Comparison of ENCODE assay signal across 14 cellular contexts in the genomic region with DNA sequence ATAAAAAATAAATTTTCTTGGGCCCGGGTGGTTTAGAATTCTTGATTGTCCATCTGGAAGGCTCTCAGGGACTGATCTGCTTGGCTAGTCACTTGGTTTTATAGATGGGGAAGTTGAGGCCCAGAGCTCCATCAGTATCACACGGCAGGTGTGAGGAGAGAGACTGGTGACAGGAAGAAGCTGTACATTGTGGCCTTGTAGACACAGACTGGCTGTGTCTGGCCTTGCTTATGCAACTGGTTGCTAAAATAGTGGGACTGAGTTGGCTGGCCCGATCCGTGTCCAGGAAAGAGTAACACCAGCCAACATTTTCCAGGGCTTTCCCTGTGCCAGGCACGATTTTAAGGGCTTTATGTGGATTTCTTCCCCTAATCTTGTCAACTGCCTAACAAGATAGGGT.
DNase-seq lines count a peak whose midpoint lies in the region; ATAC-seq and TF ChIP-seq lines count a peak whose summit lies in the region.
"Had no signal": no experiment of that assay in that cellular context is flagged by ENCODE, and none has a peak within 500 bp of the region (broad histone marks: within the 10 kb centered on the region; RNA-seq: fewer than 3 reads in every experiment).

No MANE protein-coding gene starts in this region.

- peak; percentile 24 for DNase-seq in SIG-M5 treated with dmso at 0.1 percent for 504 hours (lab: John Stamatoyannopoulos, UW; ENCODE audit: unreplicated experiment)
- DNase-seq in SIG-M5 (lab: John Stamatoyannopoulos, UW) = no peak
- DNase-seq in MV-4-11 (lab: John Stamatoyannopoulos, UW) = peak; percentile 37
- DNase-seq in central memory CD8-positive, alpha-beta T cell (ENCODE audit: low spot score in 2 of 2) = no peak
- no peak for DNase-seq in nephron progenitor cell
- DNase-seq in DMS53 (lab: John Stamatoyannopoulos, UW) = no peak
- DNase-seq: 8988T, Caco-2, hippocampal formation, NCI-H2171 treated with DMSO at 0.1 percent for 48 hours, ovary had no signal

- H3K27me3 Mint-ChIP-seq in central memory CD8-positive, alpha-beta T cell = no peaks in the 10 kb centered on the region
- H3K27me3 Mint-ChIP-seq in nephron (ENCODE audit: low read depth) = peaks cover 5% of the 10 kb centered on the region
- H3K27me3 Mint-ChIP-seq in nephron progenitor cell (ENCODE audit: low read depth, poor library complexity) = peaks cover 13% of the 10 kb centered on the region

- no peaks in the 10 kb centered on the region for H3K9me3 Mint-ChIP-seq in central memory CD8-positive, alpha-beta T cell
- no peaks in the 10 kb centered on the region for H3K9me3 Mint-ChIP-seq in nephron
- no peaks in the 10 kb centered on the region for H3K9me3 Mint-ChIP-seq in nephron progenitor cell

- no peak for ATAC-seq in central memory CD8-positive, alpha-beta T cell (replicated peaks; ENCODE audit: extremely low read depth, poor library complexity, severe bottlenecking)
- ATAC-seq in HG02973 (IDR thresholded peaks at IDR 0.05; ENCODE audit: unreplicated experiment) = no peak
- ATAC-seq: HCT116 had no signal

- TF ChIP-seq CTCF in nephron (IDR thresholded peaks at IDR 0.05; ENCODE audit: unreplicated experiment in 3 of 3) (no peak), nephron progenitor cell (IDR thresholded peaks at IDR 0.05) (no peak)

- H3K27ac Mint-ChIP-seq in central memory CD8-positive, alpha-beta T cell (ENCODE audit: low read depth) = peak overlapping the region; percentile 57
- H3K27ac Mint-ChIP-seq in nephron = peak overlapping the region in 1 of 3 experiments; percentile 59
- H3K27ac Mint-ChIP-seq in nephron progenitor cell = no peak overlapping the region

- H3K36me3 Mint-ChIP-seq in central memory CD8-positive, alpha-beta T cell (ENCODE audit: insufficient read depth) = peaks cover 7% of the 10 kb centered on the region
- H3K36me3 Mint-ChIP-seq in nephron (ENCODE audit: low read depth) (no peaks in the 10 kb centered on the region), nephron progenitor cell (ENCODE audit: low read depth) (no peaks in the 10 kb centered on the region)

- H3K4me3 Mint-ChIP-seq in central memory CD8-positive, alpha-beta T cell = peak overlapping the region; percentile 93
- H3K4me3 Mint-ChIP-seq in nephron = peak overlapping the region; percentile 46 to 81 (median 72)
- no peak overlapping the region for H3K4me3 Mint-ChIP-seq in nephron progenitor cell

- H3K4me1 Mint-ChIP-seq in central memory CD8-positive, alpha-beta T cell = peaks cover 60% of the 10 kb centered on the region
- peaks cover 52% of the 10 kb centered on the region for H3K4me1 Mint-ChIP-seq in nephron
- peaks cover 51% of the 10 kb centered on the region for H3K4me1 Mint-ChIP-seq in nephron progenitor cell

Comparison
In these comparisons a context has a peak if more than half of its experiments do, and no peak if none do; other contexts are left out.
1. DNase-seq: peak in SIG-M5 treated with dmso at 0.1 percent for 504 hours (single experiment) and MV-4-11 (single experiment); none in SIG-M5 (single experiment), central memory CD8-positive, alpha-beta T cell (0 of 2), nephron progenitor cell (single experiment) and DMS53 (single experiment).